In the genomic region with DNA sequence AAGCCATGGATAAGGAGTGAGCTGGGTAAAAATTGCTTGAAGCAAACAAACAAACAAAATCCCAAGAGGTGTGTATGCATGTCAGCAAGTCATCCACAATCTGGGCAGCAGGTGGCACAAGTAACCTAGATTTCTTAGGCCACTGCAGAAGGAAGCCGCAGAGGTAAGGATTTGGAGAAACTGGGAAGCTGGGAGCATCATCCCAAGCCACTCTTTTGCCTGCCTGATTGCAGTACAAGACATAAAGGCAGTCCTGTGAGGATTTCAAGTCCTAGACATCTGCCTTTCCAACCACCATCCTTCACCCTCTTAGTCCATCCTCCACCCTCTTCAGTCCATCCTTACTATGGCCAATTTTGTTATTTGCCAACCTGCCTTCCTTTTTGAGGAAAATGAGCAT, we compare ENCODE assay signal across 9 cellular contexts.
DNase-seq lines count a peak whose midpoint lies in the region; ATAC-seq, FAIRE-seq and TF ChIP-seq lines count a peak whose summit lies in the region.
"Had no signal": no experiment of that assay in that cellular context is flagged by ENCODE, and none has a peak within 500 bp of the region (broad histone marks: within the 10 kb centered on the region; RNA-seq: fewer than 3 reads in every experiment).

No MANE protein-coding gene starts in this region.

- RAD21 ChIA-PET in GM12878 (lab: Charles Lee; ENCODE audit: unreplicated experiment): interaction anchor here (0.6 to 3.9 kb wide), 11 partner anchors 10 to 251 kb away, joined by 3 to 36 read pairs (median 4); a partner anchor contains a TSS

- SMC1A ChIA-PET in GM12878 (lab: Charles Lee; ENCODE audit: uncharacterized antibody, unreplicated experiment): interaction anchor here (0.9 to 3.7 kb wide), 14 partner anchors 9 to 255 kb away, joined by 3 to 30 read pairs (median 4); no protein-coding TSS in a partner anchor

- ATAC-seq in GM12878 (peak; percentile 66), HG03095 (IDR thresholded peaks at IDR 0.05; ENCODE audit: unreplicated experiment) (no peak)

- TF ChIP-seq CTCF in HEK293 (tag by site-specific recombination; IDR thresholded peaks at IDR 0.05) (peak; percentile 55; the same call in 1 of the 2 replicates), GM12878 (IDR thresholded peaks at IDR 0.05 in 2 of 3, conservative IDR thresholded peaks at IDR 0.05 in 1 of 3; ENCODE audit: control insufficient read depth in 2 of 3, extremely low read depth in 1 of 3, insufficient read depth in 1 of 3, low read depth in 3 of 3, low read length in 3 of 3) (peak; percentile 32 to 49 (median 47); a peak in 5 of 6 replicates)

- BruUV-seq in GM12878 (replicated peaks; lab: Mats Ljungman, UMichigan): no TSS peak

- no peaks in the 10 kb centered on the region for H3K9me3 ChIP-seq in HEK293 (ENCODE audit: control insufficient read depth, insufficient read depth, low read depth, low read length)
- no peaks in the 10 kb centered on the region for H3K9me3 ChIP-seq in GM12878 (replicated peaks; ENCODE audit: control insufficient read depth, insufficient read depth, low read length)

- in situ Hi-C loops in GM12878 (cut with MboI): no loop called here

- TF ChIP-seq RAD21 in GM12878 (IDR thresholded peaks at IDR 0.05; ENCODE audit: insufficient read depth, low read depth, low read length): peak; percentile 74

- no peaks in the 10 kb centered on the region for H4K20me1 ChIP-seq in GM12878 (ENCODE audit: control insufficient read depth, insufficient read depth)

- H3K27ac ChIP-seq in HEK293 (ENCODE audit: extremely low read depth, low read depth, low read length) (no peak overlapping the region), GM12878 (ENCODE audit: control insufficient read depth, insufficient read depth) (no peak overlapping the region)

- H3K27me3 ChIP-seq in GM12878 (replicated peaks in 1 of 2; ENCODE audit: control insufficient read depth in 2 of 2, insufficient read depth in 2 of 2, low read length in 1 of 2): no peaks in the 10 kb centered on the region; a peak in 1 of 4 replicates

- H3K4me2 ChIP-seq in GM12878 (ENCODE audit: control insufficient read depth, insufficient read depth): no peak overlapping the region

- H3K36me3 ChIP-seq in HEK293 (ENCODE audit: control insufficient read depth in 2 of 2, insufficient read depth in 1 of 2, low read length in 2 of 2) (no peaks in the 10 kb centered on the region), GM12878 (ENCODE audit: control insufficient read depth in 2 of 2, insufficient read depth in 2 of 2, low read length in 1 of 2) (no peaks in the 10 kb centered on the region)

- POLR2A ChIA-PET in HEK293 (lab: Yijun Ruan, JAX) (no interaction called here), GM12878 (lab: Charles Lee) (no interaction called here)

- CTCF ChIA-PET in HEK293 (lab: Yijun Ruan, JAX): interaction anchor here (0.6 to 9.5 kb wide), 45 partner anchors 11 to 921 kb away, joined by 3 to 119 read pairs (median 5); no protein-coding TSS in a partner anchor
- CTCF ChIA-PET in GM12878 (lab: Yijun Ruan, JAX): interaction anchor here (0.8 to 7.0 kb wide), 25 partner anchors 10 to 257 kb away, joined by 3 to 81 read pairs (median 5); no protein-coding TSS in a partner anchor

- H2AFZ ChIP-seq in GM12878 (ENCODE audit: control insufficient read depth, low read depth, low read length): no peak overlapping the region

- TF ChIP-seq POLR2A in GM12878 (IDR thresholded peaks at IDR 0.05; ENCODE audit: low read depth, low read length): no peak

- H3K9ac ChIP-seq in GM12878 (ENCODE audit: control insufficient read depth, insufficient read depth, low read length): no peak overlapping the region

- FAIRE-seq in GM12878 (lab: Jason Lieb, UNC): no peak
- FAIRE-seq: islet of Langerhans had no signal

- no peaks in the 10 kb centered on the region for H3K79me2 ChIP-seq in GM12878 (ENCODE audit: control insufficient read depth, insufficient read depth, low read length)

- WGBS in GM12878 (ENCODE audit: insufficient coverage, insufficient replicate concordance, low lambda C conversion rate, missing lambda C conversion rate): 0% methylated on average over 1 of the region's 1 CpG

- TF ChIP-seq EP300 in GM12878 (IDR thresholded peaks at IDR 0.05; ENCODE audit: borderline replicate concordance in 1 of 2, control insufficient read depth in 1 of 2, low read depth in 2 of 2, low read length in 2 of 2): no peak

- no peaks in the 10 kb centered on the region for H3K4me1 ChIP-seq in HEK293 (ENCODE audit: control insufficient read depth, insufficient read depth, low read length)
- H3K4me1 ChIP-seq in GM12878 (ENCODE audit: control insufficient read depth, insufficient read depth, low read length): peaks cover 12% of the 10 kb centered on the region

- DNase-seq in COLO829 (ENCODE audit: low spot score): peak; percentile 76
- peak; percentile 21 for DNase-seq in NCI-H524 treated with DMSO at 0.1 percent for 48 hours (lab: John Stamatoyannopoulos, UW)
- DNase-seq in GM12878 (ENCODE audit: low read depth, low spot score): no peak
- DNase-seq in iPS-NIHi7 (ENCODE audit: extremely low spot score): peak; percentile 77
- DNase-seq in stromal cell of bone marrow (ENCODE audit: low read depth): peak; percentile 55
- no peak for DNase-seq in NK-92 treated with Interleukin-12 subunit alpha and Interleukin-12 subunit beta, amount 100 ng/mL, for 24 hours (lab: John Stamatoyannopoulos, UW)

- intact Hi-C loops in GM12878 (cut with micrococcal nuclease; ENCODE audit: unreplicated experiment): loop anchor here (1.0 to 5.0 kb wide), 4 partner anchors 124 to 252 kb away; a partner anchor contains a TSS

- no peak overlapping the region for H3K4me3 ChIP-seq in HEK293 (ENCODE audit: low read depth, low read length)
- H3K4me3 ChIP-seq in GM12878: no peak overlapping the region

TF ChIP-seq in HEK293, 187 proteins besides CTCF, POLR2A, EP300 and RAD21 (continues in another document):
- TF ChIP-seq ZNF394 (tag by site-specific recombination; IDR thresholded peaks at IDR 0.05; ENCODE audit: borderline replicate concordance) (peak; percentile 54; the same call in 1 of the 2 replicates), ZNF654 (tag by site-specific recombination; IDR thresholded peaks at IDR 0.05; ENCODE audit: low read depth) (peak; percentile 89), ZNF777 (tag by site-specific recombination; IDR thresholded peaks at IDR 0.05; ENCODE audit: borderline replicate concordance) (no peak), ZBTB17 (tag by site-specific recombination; IDR thresholded peaks at IDR 0.05) (peak; percentile 67; the same call in 1 of the 2 replicates), ZNF341 (tag by site-specific recombination; IDR thresholded peaks at IDR 0.05; ENCODE audit: low read depth) (no peak)

TF ChIP-seq in GM12878, 131 proteins besides CTCF, POLR2A, EP300 and RAD21:
- TF ChIP-seq CBFB (IDR thresholded peaks at IDR 0.05; ENCODE audit: low read depth) (no peak), SMC3 (IDR thresholded peaks at IDR 0.05; ENCODE audit: borderline replicate concordance, low read length) (peak; percentile 46)

Comparison
In these comparisons a context has a peak if more than half of its experiments do, and no peak if none do; other contexts are left out.
1. DNase-seq: peak in COLO829 (single experiment), NCI-H524 treated with DMSO at 0.1 percent for 48 hours (single experiment), iPS-NIHi7 (single experiment) and stromal cell of bone marrow (single experiment); none in GM12878 (single experiment) and NK-92 treated with Interleukin-12 subunit alpha and Interleukin-12 subunit beta, amount 100 ng/mL, for 24 hours (single experiment).